ENCODE assay signal across 8 cellular contexts in genomic region chr12:54588110-54588831, GRCh38. TPM values are rescaled to one million over a fixed set of nuclear protein-coding genes. Genes with fewer than 3 reads are reported as not detected.
A peak's percentile ranks its signal among the peaks of the same experiment; 100 is the strongest.
DNase-seq lines count a peak whose midpoint lies in the region; ATAC-seq and TF ChIP-seq lines count a peak whose summit lies in the region.

Gene PPP1R1A (minus strand): TSS chr12:54588659. CDS start chr12:54588488, 171 bp downstream.

- H3K27me3 ChIP-seq in endocrine pancreas (ENCODE audit: control insufficient read depth, insufficient read depth, low read length) (no peaks in the 10 kb centered on the region), muscle layer of duodenum (ENCODE audit: low read depth, low read length) (peaks cover 10% of the 10 kb centered on the region), uterus (no peaks in the 10 kb centered on the region)

- H3K27ac Mint-ChIP-seq in activated naive CD4-positive, alpha-beta T cell treated with anti-CD3 and anti-CD28 coated beads for 36 hours, result no peak within 1 kb of the TSS

- CTCF ChIA-PET in activated naive CD4-positive, alpha-beta T cell treated with anti-CD3 and anti-CD28 coated beads for 36 hours (lab: Charles Lee), result interaction anchor here (1.0 to 6.3 kb wide), 2 partner anchors 8 kb away, joined by 3 to 43 read pairs; no protein-coding TSS in a partner anchor

- H3K4me1 ChIP-seq in endocrine pancreas (ENCODE audit: control insufficient read depth, insufficient read depth, low read length) (peaks cover 4% of the 10 kb centered on the region), muscle layer of duodenum (ENCODE audit: control insufficient read depth in 1 of 2, insufficient read depth in 2 of 2, low read length in 2 of 2) (peaks cover 0 to 51% of the 10 kb centered on the region in 2 donors), uterus (peaks cover 0 to 10% of the 10 kb centered on the region in 2 donors)

- TF ChIP-seq CTCF in uterus (IDR thresholded peaks at IDR 0.05), result no peak

- ATAC-seq in GM19035 (IDR thresholded peaks at IDR 0.05; ENCODE audit: unreplicated experiment), result no peak

- peak within 1 kb of the TSS; percentile 50 for H3K9ac ChIP-seq in endocrine pancreas (ENCODE audit: control insufficient read depth, insufficient read depth, low read length)

- H3K9me3 ChIP-seq in endocrine pancreas (ENCODE audit: control insufficient read depth, low read length) (no peaks in the 10 kb centered on the region), muscle layer of duodenum (ENCODE audit: control insufficient read depth in 1 of 2, low read length in 2 of 2) (no peaks in the 10 kb centered on the region), uterus (no peaks in the 10 kb centered on the region)

- H3K4me3 Mint-ChIP-seq in activated naive CD4-positive, alpha-beta T cell treated with anti-CD3 and anti-CD28 coated beads for 36 hours, result peak within 1 kb of the TSS; percentile 36

- intact Hi-C loops in activated naive CD4-positive, alpha-beta T cell treated with anti-CD3 and anti-CD28 coated beads for 36 hours (cut with micrococcal nuclease), result no loop called here
- intact Hi-C loops in uterus (cut with DNase I; ENCODE audit: low total_unique reads), result no loop called here

- no peaks in the 10 kb centered on the region for H3K9me3 Mint-ChIP-seq in activated naive CD4-positive, alpha-beta T cell treated with anti-CD3 and anti-CD28 coated beads for 36 hours

- DNase-seq in activated naive CD4-positive, alpha-beta T cell treated with anti-CD3 and anti-CD28 coated beads for 36 hours, result no peak
- no peak for DNase-seq in activated naive CD4-positive, alpha-beta T cell treated with anti-CD3 and anti-CD28 coated beads, Interleukin-2, amount 50 U/mL, for 16 hours
- DNase-seq in uterus, result no peak
- no peak for DNase-seq in NCI-H1694 (lab: John Stamatoyannopoulos, UW)
- no peak for DNase-seq in stimulated activated CD4-positive, alpha-beta T cell treated with anti-CD3 and anti-CD28 coated beads, Interleukin-12 subunit alpha, Interleukin-12 subunit beta, amount 100 ng/mL, for 4 hours

- H3K27ac ChIP-seq in muscle layer of duodenum (ENCODE audit: low read length) (no peak within 1 kb of the TSS), uterus (peak within 1 kb of the TSS in 1 of 2 donors; percentile 28)

- H3K27me3 Mint-ChIP-seq in activated naive CD4-positive, alpha-beta T cell treated with anti-CD3 and anti-CD28 coated beads for 36 hours (ENCODE audit: low read depth), result peaks cover 55% of the 10 kb centered on the region

- H3K36me3 ChIP-seq in endocrine pancreas (ENCODE audit: control insufficient read depth, insufficient read depth, low read length) (no peaks in the 10 kb centered on the region), muscle layer of duodenum (ENCODE audit: control insufficient read depth in 1 of 2, insufficient read depth in 2 of 2, low read length in 2 of 2) (no peaks in the 10 kb centered on the region), uterus (no peaks in the 10 kb centered on the region)

- peaks cover 7% of the 10 kb centered on the region for H3K4me1 Mint-ChIP-seq in activated naive CD4-positive, alpha-beta T cell treated with anti-CD3 and anti-CD28 coated beads for 36 hours (ENCODE audit: low read depth)

- no peaks in the 10 kb centered on the region for H3K36me3 Mint-ChIP-seq in activated naive CD4-positive, alpha-beta T cell treated with anti-CD3 and anti-CD28 coated beads for 36 hours (ENCODE audit: low read depth)

- TF ChIP-seq POLR2A in uterus (IDR thresholded peaks at IDR 0.05), result no peak

- H3K4me3 ChIP-seq in endocrine pancreas (ENCODE audit: control insufficient read depth, insufficient read depth, low read length), result peak within 1 kb of the TSS; percentile 57
- peak within 1 kb of the TSS; percentile 48 to 69 for H3K4me3 ChIP-seq in muscle layer of duodenum (ENCODE audit: low read depth in 1 of 2, low read length in 2 of 2)
- peak within 1 kb of the TSS; percentile 19 to 52 for H3K4me3 ChIP-seq in uterus

RNA-seq across cellular contexts. Expression of gene PPP1R1A, which starts in this region (rescaled TPM):
- total RNA-seq in activated naive CD4-positive, alpha-beta T cell treated with anti-CD3 and anti-CD28 coated beads for 36 hours, result not detected
- total RNA-seq in uterus, result 1 to 10 TPM in 3 of 4 donors, under 1 TPM in 1; 0.76 to 9.0 (median 2.4) TPM
